Comparison of ENCODE assay signal across 7 cellular contexts in genomic region chr6:161226005-161226964, GRCh38. TPM values are rescaled to one million over a fixed set of nuclear protein-coding genes. Genes with fewer than 3 reads are reported as not detected.
DNase-seq lines count a peak whose midpoint lies in the region; ATAC-seq, FAIRE-seq and TF ChIP-seq lines count a peak whose summit lies in the region.

No MANE protein-coding gene starts in this region.

- FAIRE-seq in GM19239 (lab: Jason Lieb, UNC), result no peak

- H3K4me1 ChIP-seq in spleen, result peaks cover 11 to 58% (median 43%) of the 10 kb centered on the region in 6 donors

- WGBS in spleen, 5 donors, result 26 to 32% (median 30%) methylated on average over 8 of the region's 8 CpGs

- peak; percentile 56 for DNase-seq in amniotic epithelial cell (ENCODE audit: low read depth)
- DNase-seq in spleen, result no peak
- DNase-seq in GM19239 (ENCODE audit: insufficient read length, low spot score), result no peak
- no peak for DNase-seq in NCI-H2227 treated with DMSO at 0.1 percent for 48 hours (lab: John Stamatoyannopoulos, UW)
- DNase-seq in NCI-H2029 (lab: John Stamatoyannopoulos, UW), result no peak

- H3K9me3 ChIP-seq in spleen, result no peaks in the 10 kb centered on the region

- intact Hi-C loops in spleen (cut with DNase I; ENCODE audit: low total_unique reads), result no loop called here

- H3K36me3 ChIP-seq in spleen, result no peaks in the 10 kb centered on the region

- peak overlapping the region; percentile 23 to 76 (median 58) for H3K27ac ChIP-seq in spleen

- no peak for TF ChIP-seq POLR2A in spleen (IDR thresholded peaks at IDR 0.05)

- H3K4me3 ChIP-seq in spleen, result no peak overlapping the region

- H3K27me3 ChIP-seq in spleen (replicated peaks in 1 of 7), result no peaks in the 10 kb centered on the region

- ATAC-seq in GM19463 (IDR thresholded peaks at IDR 0.05; ENCODE audit: unreplicated experiment) (peak; percentile 41), HG03095 (IDR thresholded peaks at IDR 0.05; ENCODE audit: unreplicated experiment) (peak; percentile 53)

- no peak for TF ChIP-seq CTCF in spleen (IDR thresholded peaks at IDR 0.05 in 8 of 11, conservative IDR thresholded peaks at IDR 0.05 in 3 of 11)

RNA-seq across cellular contexts. Expression of gene AGPAT4, which starts 47.6 kb away (rescaled TPM):
- total RNA-seq in spleen, result 10 to 100 TPM in 4 of 7 donors, 1 to 10 TPM in 3; 6.8 to 16.8 (median 10.3) TPM
- polyA plus RNA-seq in spleen, result 1 to 10 TPM in 2 of 3 donors, under 1 TPM in 1; 0.80 to 2.3 (median 1.2) TPM
